11 cellular contexts compared by ENCODE assay signal in genomic region chr12:99911076-99911475, GRCh38.
DNase-seq lines count a peak whose midpoint lies in the region; ATAC-seq and TF ChIP-seq lines count a peak whose summit lies in the region.
"Had no signal": no experiment of that assay in that cellular context is flagged by ENCODE, and none has a peak within 500 bp of the region (broad histone marks: within the 10 kb centered on the region; RNA-seq: fewer than 3 reads in every experiment).

No MANE protein-coding gene starts in this region.

- H3K9ac ChIP-seq in subcutaneous abdominal adipose tissue (ENCODE audit: low read length in 5 of 5), result no peak overlapping the region

- peaks cover 0 to 17% (median 0%) of the 10 kb centered on the region in 5 donors for H3K4me1 ChIP-seq in subcutaneous abdominal adipose tissue (ENCODE audit: control insufficient read depth in 5 of 5, insufficient read depth in 5 of 5, low read length in 5 of 5)

- H3K36me3 ChIP-seq in brain microvascular endothelial cell (replicated peaks), result no peaks in the 10 kb centered on the region
- H3K36me3 ChIP-seq in subcutaneous abdominal adipose tissue (ENCODE audit: control insufficient read depth in 5 of 5, insufficient read depth in 5 of 5, low read length in 5 of 5), result no peaks in the 10 kb centered on the region

- H3K4me3 ChIP-seq in brain microvascular endothelial cell (ENCODE audit: low read depth, low read length) (no peak overlapping the region), subcutaneous abdominal adipose tissue (ENCODE audit: low read depth in 1 of 5, low read length in 5 of 5) (peak overlapping the region in 1 of 5 donors; percentile 4)
- H3K4me3 ChIP-seq: SK-N-MC, skin epidermis had no signal

- DNase-seq in H4 (ENCODE audit: low spot score) (peak; percentile 92), brain microvascular endothelial cell (peak; percentile 91), islet precursor cell (peak; percentile 89), COR-L47 (lab: John Stamatoyannopoulos, UW) (no peak), NCI-H146 (lab: John Stamatoyannopoulos, UW) (no peak)
- DNase-seq in stimulated activated CD4-positive, alpha-beta T cell treated with anti-CD3 and anti-CD28 coated beads, Interleukin-4, amount 100 ng/mL, for 1 hour, result no peak
- DNase-seq: H9 had no signal

- no peaks in the 10 kb centered on the region for H3K9me3 ChIP-seq in subcutaneous abdominal adipose tissue (ENCODE audit: control insufficient read depth in 5 of 5, low read length in 5 of 5)

- TF ChIP-seq CTCF in brain microvascular endothelial cell (IDR thresholded peaks at IDR 0.05; ENCODE audit: low read depth, low read length, missing control alignments), result no peak

- in situ Hi-C loops in brain microvascular endothelial cell (cut with HindIII; ENCODE audit: low pct_ligation_motif_present, low sequenced_read_pairs), result no loop called here

- ATAC-seq in GM18907 (IDR thresholded peaks at IDR 0.05; ENCODE audit: unreplicated experiment), result no peak

- H3K27me3 ChIP-seq in brain microvascular endothelial cell (replicated peaks) (no peaks in the 10 kb centered on the region), subcutaneous abdominal adipose tissue (ENCODE audit: control insufficient read depth in 5 of 5, insufficient read depth in 4 of 5, low read length in 5 of 5) (no peaks in the 10 kb centered on the region)

- peak overlapping the region; percentile 73 for H3K27ac ChIP-seq in brain microvascular endothelial cell
- H3K27ac ChIP-seq in subcutaneous abdominal adipose tissue (ENCODE audit: low read depth, low read length), result peak overlapping the region; percentile 45
- H3K27ac ChIP-seq: SK-N-MC had no signal

Comparison
In these comparisons a context has a peak if more than half of its experiments do, and no peak if none do; other contexts are left out.
1. DNase-seq: peak in H4 (single experiment), brain microvascular endothelial cell (single experiment) and islet precursor cell (single experiment); none in COR-L47 (single experiment), stimulated activated CD4-positive, alpha-beta T cell treated with anti-CD3 and anti-CD28 coated beads, Interleukin-4, amount 100 ng/mL, for 1 hour (single experiment) and NCI-H146 (single experiment).